Comparison of ENCODE assay signal across 1 cellular context in the genomic region with DNA sequence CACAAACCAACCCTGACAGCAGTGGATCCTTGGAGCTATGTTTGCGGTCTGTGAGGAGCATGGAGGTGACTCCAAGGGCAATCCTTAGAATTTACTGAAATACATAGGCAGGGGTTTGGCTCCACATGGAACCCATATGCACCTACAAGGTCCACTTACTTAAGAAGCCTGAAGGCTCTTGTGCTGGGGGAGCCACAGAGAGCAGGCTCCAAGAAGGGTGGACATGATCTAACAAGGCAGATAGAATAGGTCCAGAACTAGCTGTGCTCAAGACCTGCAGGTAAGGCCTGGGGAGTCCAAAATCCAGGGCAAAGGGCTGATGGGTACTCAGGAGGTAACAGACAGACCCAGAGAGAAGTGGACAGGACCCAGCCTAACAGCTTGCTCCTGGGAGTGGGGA.
TF ChIP-seq lines count a peak whose summit lies in the region.

No MANE protein-coding gene starts in this region.

TF ChIP-seq in GM23338, 12 proteins besides CTCF, POLR2A, EP300 and RAD21:
- TF ChIP-seq EZH2phosphoT487 (IDR thresholded peaks at IDR 0.05; ENCODE audit: unreplicated experiment) (no peak), POLR2AphosphoS5 (IDR thresholded peaks at IDR 0.05; ENCODE audit: low read depth) (no peak)
